In genomic region chr1:175188936-175189335, GRCh38 we compare ENCODE assay signal across 8 cellular contexts. TPM values are rescaled to one million over a fixed set of nuclear protein-coding genes. Genes with fewer than 3 reads are reported as not detected.
DNase-seq lines count a peak whose midpoint lies in the region; ATAC-seq and TF ChIP-seq lines count a peak whose summit lies in the region.

No MANE protein-coding gene starts in this region.

- peaks cover 0 to 81% (median 54%) of the 10 kb centered on the region in 12 donors for H3K4me1 ChIP-seq in heart left ventricle
- H3K4me1 ChIP-seq in prostate gland (replicated peaks) = no peaks in the 10 kb centered on the region

- TF ChIP-seq CTCF in heart left ventricle (IDR thresholded peaks at IDR 0.05) (no peak), prostate gland (IDR thresholded peaks at IDR 0.05) (no peak)

- peak overlapping the region in 3 of 12 donors; percentile 18 to 89 (median 62) for H3K4me3 ChIP-seq in heart left ventricle
- no peak overlapping the region for H3K4me3 ChIP-seq in prostate gland

- H3K36me3 ChIP-seq in heart left ventricle (peaks cover 0 to 9% (median 0%) of the 10 kb centered on the region in 9 donors), prostate gland (no peaks in the 10 kb centered on the region)

- H3K27me3 ChIP-seq in heart left ventricle (no peaks in the 10 kb centered on the region), prostate gland (replicated peaks; ENCODE audit: insufficient read depth) (no peaks in the 10 kb centered on the region)

- DNase-seq in heart left ventricle (peak in 4 of 5 donors; percentile 34 to 52 (median 38)), Right ventricle myocardium inferior (ENCODE audit: missing footprints) (no peak), medulla oblongata (ENCODE audit: extremely low spot score) (peak; percentile 53), prostate gland (ENCODE audit: low spot score) (no peak), NCI-H128 (lab: John Stamatoyannopoulos, UW; ENCODE audit: unreplicated experiment) (no peak), NCI-H345 treated with DMSO at 0.1 percent for 48 hours (lab: John Stamatoyannopoulos, UW; ENCODE audit: unreplicated experiment) (no peak)
- DNase-seq in activated CD4-positive, alpha-beta T cell treated with anti-CD3 and anti-CD28 coated beads for 1 hour = peak; percentile 38

- peak in 1 of 4 donors; percentile 35 for ATAC-seq in heart left ventricle
- no peak for ATAC-seq in Right ventricle myocardium inferior
- peak; percentile 69 for ATAC-seq in HG03354 (IDR thresholded peaks at IDR 0.05; ENCODE audit: poor library complexity, severe bottlenecking, unreplicated experiment)

- peak overlapping the region in 6 of 12 donors; percentile 29 to 93 (median 46) for H3K27ac ChIP-seq in heart left ventricle
- H3K27ac ChIP-seq in prostate gland = no peak overlapping the region

- WGBS in heart left ventricle, 4 donors = 40 to 56% (median 50%) methylated on average over 2 of the region's 2 CpGs
- 73% methylated on average over 2 of the region's 2 CpGs for WGBS in prostate gland

- intact Hi-C loops in heart left ventricle (cut with DNase I) (no loop called here), Right ventricle myocardium inferior (cut with DNase I) (no loop called here), prostate gland (cut with DNase I) (no loop called here)

- TF ChIP-seq POLR2A in heart left ventricle (IDR thresholded peaks at IDR 0.05) (no peak), prostate gland (IDR thresholded peaks at IDR 0.05) (no peak)

- H3K9me3 ChIP-seq in heart left ventricle (no peaks in the 10 kb centered on the region), prostate gland (no peaks in the 10 kb centered on the region)

RNA-seq across cellular contexts. Expression of gene KIAA0040, which starts 3.6 kb away (rescaled TPM):
- total RNA-seq in heart left ventricle = 10 to 100 TPM; 10.0 to 45.3 (median 12.9) TPM
- 10 to 100 TPM in 1 of 2 donors, 1 to 10 TPM in 1; 4.8 to 16.0 TPM for polyA plus RNA-seq in heart left ventricle
- total RNA-seq in Right ventricle myocardium inferior = 22.8 TPM
- 10 to 100 TPM; 17.4 to 19.1 TPM for total RNA-seq in prostate gland

Comparison
In these comparisons a context has a peak if more than half of its experiments do, and no peak if none do; other contexts are left out.
1. DNase-seq: peak in heart left ventricle (4 of 5), activated CD4-positive, alpha-beta T cell treated with anti-CD3 and anti-CD28 coated beads for 1 hour (single experiment) and medulla oblongata (single experiment); none in Right ventricle myocardium inferior (single experiment), prostate gland (single experiment), NCI-H128 (single experiment) and NCI-H345 treated with DMSO at 0.1 percent for 48 hours (single experiment).